In the genomic region with DNA sequence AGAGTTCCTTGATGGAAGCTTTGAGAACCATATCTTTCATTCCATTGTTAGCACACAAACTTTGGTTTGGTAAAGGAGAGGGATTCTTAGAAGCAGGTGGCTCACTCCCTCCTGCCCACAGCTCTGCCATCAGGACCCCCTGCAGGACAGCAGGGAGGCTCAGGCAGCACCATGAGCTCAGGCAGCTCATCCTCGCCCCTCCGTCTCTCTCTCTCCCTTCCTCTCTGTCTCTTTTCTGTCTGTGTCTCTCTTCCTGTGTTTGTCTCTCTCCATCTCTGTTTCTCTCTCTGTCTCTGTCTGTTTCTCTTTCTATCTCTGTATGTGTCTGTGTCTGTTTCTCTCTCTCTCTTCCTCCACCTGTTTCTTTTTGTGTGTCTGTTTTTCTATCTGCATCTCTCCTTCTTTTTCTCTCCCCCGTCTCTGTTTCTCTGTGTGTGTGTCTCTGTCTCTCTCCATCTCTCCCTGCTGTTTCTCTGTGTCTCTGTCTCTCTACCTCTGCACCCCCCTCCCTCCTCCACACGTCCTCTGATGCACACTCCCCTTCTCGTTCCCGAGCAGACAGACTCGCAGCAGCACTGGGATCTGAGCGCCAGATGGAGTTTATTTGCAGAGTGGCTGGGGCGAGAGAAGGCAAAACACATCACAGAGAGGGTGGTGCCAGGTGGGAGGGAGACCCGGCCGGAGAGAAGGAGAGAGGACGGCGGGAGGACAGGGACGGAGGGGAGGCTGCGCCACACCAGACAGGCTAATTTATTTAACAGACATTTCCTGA, we compare ENCODE assay signal across 1 cellular context.
TF ChIP-seq lines count a peak whose summit lies in the region.

No MANE protein-coding gene starts in this region.

TF ChIP-seq in HEK293, 187 proteins besides CTCF, POLR2A, EP300 and RAD21 (continued from another document and continues in another):
- TF ChIP-seq, protein P1, sequence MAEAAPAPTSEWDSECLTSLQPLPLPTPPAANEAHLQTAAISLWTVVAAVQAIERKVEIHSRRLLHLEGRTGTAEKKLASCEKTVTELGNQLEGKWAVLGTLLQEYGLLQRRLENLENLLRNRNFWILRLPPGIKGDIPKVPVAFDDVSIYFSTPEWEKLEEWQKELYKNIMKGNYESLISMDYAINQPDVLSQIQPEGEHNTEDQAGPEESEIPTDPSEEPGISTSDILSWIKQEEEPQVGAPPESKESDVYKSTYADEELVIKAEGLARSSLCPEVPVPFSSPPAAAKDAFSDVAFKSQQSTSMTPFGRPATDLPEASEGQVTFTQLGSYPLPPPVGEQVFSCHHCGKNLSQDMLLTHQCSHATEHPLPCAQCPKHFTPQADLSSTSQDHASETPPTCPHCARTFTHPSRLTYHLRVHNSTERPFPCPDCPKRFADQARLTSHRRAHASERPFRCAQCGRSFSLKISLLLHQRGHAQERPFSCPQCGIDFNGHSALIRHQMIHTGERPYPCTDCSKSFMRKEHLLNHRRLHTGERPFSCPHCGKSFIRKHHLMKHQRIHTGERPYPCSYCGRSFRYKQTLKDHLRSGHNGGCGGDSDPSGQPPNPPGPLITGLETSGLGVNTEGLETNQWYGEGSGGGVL (tag by site-specific recombination; IDR thresholded peaks at IDR 0.05), result peak; percentile 81
- TF ChIP-seq EGR2 (tag by site-specific recombination; IDR thresholded peaks at IDR 0.05; ENCODE audit: low read depth) (0 out of 2 replicates have a peak, but pooled peaks have one; percentile 4), ZNF10 (tag by site-specific recombination; IDR thresholded peaks at IDR 0.05) (no peak), ZNF423 (tag by site-specific recombination; IDR thresholded peaks at IDR 0.05) (0 out of 2 replicates have a peak, but pooled peaks have one; percentile 6), FEZF1 (tag by site-specific recombination; IDR thresholded peaks at IDR 0.05) (no peak), ZNF223 (tag by site-specific recombination; IDR thresholded peaks at IDR 0.05) (no peak), ZFP41 (tag by site-specific recombination; IDR thresholded peaks at IDR 0.05; ENCODE audit: borderline replicate concordance) (no peak), ZNF544 (tag by site-specific recombination; IDR thresholded peaks at IDR 0.05) (peak; percentile 48; the same call in 1 of the 2 replicates), ZXDB (tag by site-specific recombination; IDR thresholded peaks at IDR 0.05) (no peak), PRDM1 (tag by site-specific recombination; IDR thresholded peaks at IDR 0.05) (0 out of 2 replicates have a peak, but pooled peaks have one; percentile 4), ZNF169 (tag by site-specific recombination; IDR thresholded peaks at IDR 0.05) (no peak), ZNF214 (tag by site-specific recombination; IDR thresholded peaks at IDR 0.05; ENCODE audit: borderline replicate concordance) (no peak), ZNF626 (tag by site-specific recombination; IDR thresholded peaks at IDR 0.05) (no peak), ZNF138 (tag by site-specific recombination; IDR thresholded peaks at IDR 0.05; ENCODE audit: borderline replicate concordance) (no peak), ZNF146 (tag by site-specific recombination; IDR thresholded peaks at IDR 0.05) (no peak), ZNF549 (tag by site-specific recombination; IDR thresholded peaks at IDR 0.05) (no peak), ZNF24 (tag by site-specific recombination; IDR thresholded peaks at IDR 0.05) (no peak), ZBTB17 (tag by site-specific recombination; IDR thresholded peaks at IDR 0.05) (peak; percentile 75), ZNF341 (tag by site-specific recombination; IDR thresholded peaks at IDR 0.05; ENCODE audit: low read depth) (peak; percentile 32; the same call in 1 of the 2 replicates), ZNF19 (tag by site-specific recombination; IDR thresholded peaks at IDR 0.05; ENCODE audit: low read depth) (no peak), ZNF664 (tag by site-specific recombination; IDR thresholded peaks at IDR 0.05) (no peak), KLF16 (tag by site-specific recombination; IDR thresholded peaks at IDR 0.05) (no peak), ZNF302 (tag by site-specific recombination; IDR thresholded peaks at IDR 0.05; ENCODE audit: low read depth) (no peak), ZNF391 (tag by site-specific recombination; IDR thresholded peaks at IDR 0.05; ENCODE audit: borderline replicate concordance, low read depth) (no peak), ZNF629 (tag by site-specific recombination; IDR thresholded peaks at IDR 0.05) (no peak), GLIS1 (tag by site-specific recombination; IDR thresholded peaks at IDR 0.05) (peak; percentile 77), ZNF174 (tag by site-specific recombination; IDR thresholded peaks at IDR 0.05) (no peak), ZFHX2 (tag by site-specific recombination; conservative IDR thresholded peaks at IDR 0.05) (peak; percentile 35; the same call in 1 of the 2 replicates), KLF9 (tag by site-specific recombination; IDR thresholded peaks at IDR 0.05; ENCODE audit: low read depth) (0 out of 2 replicates have a peak, but pooled peaks have one; percentile 13), ZNF585B (tag by site-specific recombination; IDR thresholded peaks at IDR 0.05) (no peak), ZNF555 (tag by site-specific recombination; conservative IDR thresholded peaks at IDR 0.05) (no peak), ZNF248 (tag by site-specific recombination; IDR thresholded peaks at IDR 0.05) (no peak), ZNF157 (tag by site-specific recombination; IDR thresholded peaks at IDR 0.05) (no peak), ZNF843 (tag by site-specific recombination; IDR thresholded peaks at IDR 0.05) (no peak), ZEB2 (tag by site-specific recombination; IDR thresholded peaks at IDR 0.05) (0 out of 2 replicates have a peak, but pooled peaks have one; percentile 14), TCF7L2 (IDR thresholded peaks at IDR 0.05; ENCODE audit: borderline replicate concordance, low read depth, low read length) (no peak), ZNF600 (tag by site-specific recombination; IDR thresholded peaks at IDR 0.05) (peak; percentile 49; the same call in 1 of the 2 replicates), ZNF830 (tag by site-specific recombination; IDR thresholded peaks at IDR 0.05; ENCODE audit: low read depth) (no peak)
- TF ChIP-seq, protein P2, sequence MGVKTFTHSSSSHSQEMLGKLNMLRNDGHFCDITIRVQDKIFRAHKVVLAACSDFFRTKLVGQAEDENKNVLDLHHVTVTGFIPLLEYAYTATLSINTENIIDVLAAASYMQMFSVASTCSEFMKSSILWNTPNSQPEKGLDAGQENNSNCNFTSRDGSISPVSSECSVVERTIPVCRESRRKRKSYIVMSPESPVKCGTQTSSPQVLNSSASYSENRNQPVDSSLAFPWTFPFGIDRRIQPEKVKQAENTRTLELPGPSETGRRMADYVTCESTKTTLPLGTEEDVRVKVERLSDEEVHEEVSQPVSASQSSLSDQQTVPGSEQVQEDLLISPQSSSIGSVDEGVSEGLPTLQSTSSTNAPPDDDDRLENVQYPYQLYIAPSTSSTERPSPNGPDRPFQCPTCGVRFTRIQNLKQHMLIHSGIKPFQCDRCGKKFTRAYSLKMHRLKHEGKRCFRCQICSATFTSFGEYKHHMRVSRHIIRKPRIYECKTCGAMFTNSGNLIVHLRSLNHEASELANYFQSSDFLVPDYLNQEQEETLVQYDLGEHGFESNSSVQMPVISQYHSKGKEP (tag by site-specific recombination; IDR thresholded peaks at IDR 0.05), result no peak
- TF ChIP-seq, protein P3, sequence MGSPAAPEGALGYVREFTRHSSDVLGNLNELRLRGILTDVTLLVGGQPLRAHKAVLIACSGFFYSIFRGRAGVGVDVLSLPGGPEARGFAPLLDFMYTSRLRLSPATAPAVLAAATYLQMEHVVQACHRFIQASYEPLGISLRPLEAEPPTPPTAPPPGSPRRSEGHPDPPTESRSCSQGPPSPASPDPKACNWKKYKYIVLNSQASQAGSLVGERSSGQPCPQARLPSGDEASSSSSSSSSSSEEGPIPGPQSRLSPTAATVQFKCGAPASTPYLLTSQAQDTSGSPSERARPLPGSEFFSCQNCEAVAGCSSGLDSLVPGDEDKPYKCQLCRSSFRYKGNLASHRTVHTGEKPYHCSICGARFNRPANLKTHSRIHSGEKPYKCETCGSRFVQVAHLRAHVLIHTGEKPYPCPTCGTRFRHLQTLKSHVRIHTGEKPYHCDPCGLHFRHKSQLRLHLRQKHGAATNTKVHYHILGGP (tag by site-specific recombination; IDR thresholded peaks at IDR 0.05), result 0 out of 2 replicates have a peak, but pooled peaks have one; percentile 19
- TF ChIP-seq, protein P4, sequence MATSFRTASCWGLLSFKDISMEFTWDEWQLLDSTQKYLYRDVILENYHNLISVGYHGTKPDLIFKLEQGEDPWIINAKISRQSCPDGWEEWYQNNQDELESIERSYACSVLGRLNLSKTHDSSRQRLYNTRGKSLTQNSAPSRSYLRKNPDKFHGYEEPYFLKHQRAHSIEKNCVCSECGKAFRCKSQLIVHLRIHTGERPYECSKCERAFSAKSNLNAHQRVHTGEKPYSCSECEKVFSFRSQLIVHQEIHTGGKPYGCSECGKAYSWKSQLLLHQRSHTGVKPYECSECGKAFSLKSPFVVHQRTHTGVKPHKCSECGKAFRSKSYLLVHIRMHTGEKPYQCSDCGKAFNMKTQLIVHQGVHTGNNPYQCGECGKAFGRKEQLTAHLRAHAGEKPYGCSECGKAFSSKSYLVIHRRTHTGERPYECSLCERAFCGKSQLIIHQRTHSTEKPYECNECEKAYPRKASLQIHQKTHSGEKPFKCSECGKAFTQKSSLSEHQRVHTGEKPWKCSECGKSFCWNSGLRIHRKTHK (tag by site-specific recombination; IDR thresholded peaks at IDR 0.05), result no peak
- TF ChIP-seq, protein P5, sequence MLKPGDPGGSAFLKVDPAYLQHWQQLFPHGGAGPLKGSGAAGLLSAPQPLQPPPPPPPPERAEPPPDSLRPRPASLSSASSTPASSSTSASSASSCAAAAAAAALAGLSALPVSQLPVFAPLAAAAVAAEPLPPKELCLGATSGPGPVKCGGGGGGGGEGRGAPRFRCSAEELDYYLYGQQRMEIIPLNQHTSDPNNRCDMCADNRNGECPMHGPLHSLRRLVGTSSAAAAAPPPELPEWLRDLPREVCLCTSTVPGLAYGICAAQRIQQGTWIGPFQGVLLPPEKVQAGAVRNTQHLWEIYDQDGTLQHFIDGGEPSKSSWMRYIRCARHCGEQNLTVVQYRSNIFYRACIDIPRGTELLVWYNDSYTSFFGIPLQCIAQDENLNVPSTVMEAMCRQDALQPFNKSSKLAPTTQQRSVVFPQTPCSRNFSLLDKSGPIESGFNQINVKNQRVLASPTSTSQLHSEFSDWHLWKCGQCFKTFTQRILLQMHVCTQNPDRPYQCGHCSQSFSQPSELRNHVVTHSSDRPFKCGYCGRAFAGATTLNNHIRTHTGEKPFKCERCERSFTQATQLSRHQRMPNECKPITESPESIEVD (tag by site-specific recombination; IDR thresholded peaks at IDR 0.05), result no peak
- TF ChIP-seq, protein P6, sequence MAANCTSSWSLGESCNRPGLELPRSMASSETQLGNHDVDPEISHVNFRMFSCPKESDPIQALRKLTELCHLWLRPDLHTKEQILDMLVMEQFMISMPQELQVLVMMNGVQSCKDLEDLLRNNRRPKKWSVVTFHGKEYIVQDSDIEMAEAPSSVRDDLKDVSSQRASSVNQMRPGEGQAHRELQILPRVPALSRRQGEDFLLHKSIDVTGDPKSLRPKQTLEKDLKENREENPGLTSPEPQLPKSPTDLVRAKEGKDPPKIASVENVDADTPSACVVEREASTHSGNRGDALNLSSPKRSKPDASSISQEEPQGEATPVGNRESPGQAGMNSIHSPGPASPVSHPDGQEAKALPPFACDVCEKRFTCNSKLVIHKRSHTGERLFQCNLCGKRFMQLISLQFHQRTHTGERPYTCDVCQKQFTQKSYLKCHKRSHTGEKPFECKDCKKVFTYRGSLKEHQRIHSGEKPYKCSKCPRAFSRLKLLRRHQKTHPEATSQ (tag by site-specific recombination; IDR thresholded peaks at IDR 0.05), result no peak
- TF ChIP-seq, protein P7, sequence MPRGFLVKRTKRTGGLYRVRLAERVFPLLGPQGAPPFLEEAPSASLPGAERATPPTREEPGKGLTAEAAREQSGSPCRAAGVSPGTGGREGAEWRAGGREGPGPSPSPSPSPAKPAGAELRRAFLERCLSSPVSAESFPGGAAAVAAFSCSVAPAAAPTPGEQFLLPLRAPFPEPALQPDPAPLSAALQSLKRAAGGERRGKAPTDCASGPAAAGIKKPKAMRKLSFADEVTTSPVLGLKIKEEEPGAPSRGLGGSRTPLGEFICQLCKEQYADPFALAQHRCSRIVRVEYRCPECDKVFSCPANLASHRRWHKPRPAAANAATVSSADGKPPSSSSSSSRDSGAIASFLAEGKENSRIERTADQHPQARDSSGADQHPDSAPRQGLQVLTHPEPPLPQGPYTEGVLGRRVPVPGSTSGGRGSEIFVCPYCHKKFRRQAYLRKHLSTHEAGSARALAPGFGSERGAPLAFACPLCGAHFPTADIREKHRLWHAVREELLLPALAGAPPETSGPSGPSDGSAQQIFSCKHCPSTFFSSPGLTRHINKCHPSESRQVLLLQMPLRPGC (tag by site-specific recombination; IDR thresholded peaks at IDR 0.05), result no peak
- TF ChIP-seq, protein P8, sequence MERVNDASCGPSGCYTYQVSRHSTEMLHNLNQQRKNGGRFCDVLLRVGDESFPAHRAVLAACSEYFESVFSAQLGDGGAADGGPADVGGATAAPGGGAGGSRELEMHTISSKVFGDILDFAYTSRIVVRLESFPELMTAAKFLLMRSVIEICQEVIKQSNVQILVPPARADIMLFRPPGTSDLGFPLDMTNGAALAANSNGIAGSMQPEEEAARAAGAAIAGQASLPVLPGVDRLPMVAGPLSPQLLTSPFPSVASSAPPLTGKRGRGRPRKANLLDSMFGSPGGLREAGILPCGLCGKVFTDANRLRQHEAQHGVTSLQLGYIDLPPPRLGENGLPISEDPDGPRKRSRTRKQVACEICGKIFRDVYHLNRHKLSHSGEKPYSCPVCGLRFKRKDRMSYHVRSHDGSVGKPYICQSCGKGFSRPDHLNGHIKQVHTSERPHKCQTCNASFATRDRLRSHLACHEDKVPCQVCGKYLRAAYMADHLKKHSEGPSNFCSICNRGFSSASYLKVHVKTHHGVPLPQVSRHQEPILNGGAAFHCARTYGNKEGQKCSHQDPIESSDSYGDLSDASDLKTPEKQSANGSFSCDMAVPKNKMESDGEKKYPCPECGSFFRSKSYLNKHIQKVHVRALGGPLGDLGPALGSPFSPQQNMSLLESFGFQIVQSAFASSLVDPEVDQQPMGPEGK (tag by site-specific recombination; IDR thresholded peaks at IDR 0.05), result no peak
- TF ChIP-seq, protein P9, sequence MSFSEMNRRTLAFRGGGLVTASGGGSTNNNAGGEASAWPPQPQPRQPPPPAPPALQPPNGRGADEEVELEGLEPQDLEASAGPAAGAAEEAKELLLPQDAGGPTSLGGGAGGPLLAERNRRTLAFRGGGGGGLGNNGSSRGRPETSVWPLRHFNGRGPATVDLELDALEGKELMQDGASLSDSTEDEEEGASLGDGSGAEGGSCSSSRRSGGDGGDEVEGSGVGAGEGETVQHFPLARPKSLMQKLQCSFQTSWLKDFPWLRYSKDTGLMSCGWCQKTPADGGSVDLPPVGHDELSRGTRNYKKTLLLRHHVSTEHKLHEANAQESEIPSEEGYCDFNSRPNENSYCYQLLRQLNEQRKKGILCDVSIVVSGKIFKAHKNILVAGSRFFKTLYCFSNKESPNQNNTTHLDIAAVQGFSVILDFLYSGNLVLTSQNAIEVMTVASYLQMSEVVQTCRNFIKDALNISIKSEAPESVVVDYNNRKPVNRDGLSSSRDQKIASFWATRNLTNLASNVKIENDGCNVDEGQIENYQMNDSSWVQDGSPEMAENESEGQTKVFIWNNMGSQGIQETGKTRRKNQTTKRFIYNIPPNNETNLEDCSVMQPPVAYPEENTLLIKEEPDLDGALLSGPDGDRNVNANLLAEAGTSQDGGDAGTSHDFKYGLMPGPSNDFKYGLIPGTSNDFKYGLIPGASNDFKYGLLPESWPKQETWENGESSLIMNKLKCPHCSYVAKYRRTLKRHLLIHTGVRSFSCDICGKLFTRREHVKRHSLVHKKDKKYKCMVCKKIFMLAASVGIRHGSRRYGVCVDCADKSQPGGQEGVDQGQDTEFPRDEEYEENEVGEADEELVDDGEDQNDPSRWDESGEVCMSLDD (tag by site-specific recombination; IDR thresholded peaks at IDR 0.05), result no peak
